Comparison of ENCODE assay signal across 8 cellular contexts in genomic region chr1:151347523-151348246, GRCh38. TPM values are rescaled to one million over a fixed set of nuclear protein-coding genes. Genes with fewer than 3 reads are reported as not detected.
DNase-seq lines count a peak whose midpoint lies in the region; ATAC-seq, FAIRE-seq and TF ChIP-seq lines count a peak whose summit lies in the region.

No MANE protein-coding gene starts in this region.

- H3K4me3 ChIP-seq in OCI-LY1 (ENCODE audit: low read depth, low read length, poor library complexity, severe bottlenecking) = peak overlapping the region; percentile 71

- FAIRE-seq in GM18507 (lab: Jason Lieb, UNC) = peak; percentile 9

- no peaks in the 10 kb centered on the region for H3F3A ChIP-seq in OCI-LY1 (ENCODE audit: insufficient read depth, low read length)

- H3K9ac ChIP-seq in OCI-LY1 (ENCODE audit: low read length) = peak overlapping the region; percentile 75

- H3K27ac ChIP-seq in OCI-LY1 (ENCODE audit: low read depth, low read length, poor library complexity, severe bottlenecking) (peak overlapping the region; percentile 91), epithelial cell of prostate (peak overlapping the region; percentile 36)

- no peaks in the 10 kb centered on the region for H3K9me2 ChIP-seq in OCI-LY1 (ENCODE audit: low read depth, low read length)

- H3K9me3 ChIP-seq in OCI-LY1 (ENCODE audit: low read length) = peaks cover 7% of the 10 kb centered on the region; the same call in 1 of the 2 replicates

- no peak for DNase-seq in GM18507 (ENCODE audit: extremely low spot score, insufficient read length, low read depth)
- no peak for DNase-seq in epithelial cell of prostate (ENCODE audit: low read depth, low spot score)
- peak; percentile 70 for DNase-seq in renal cortical epithelial cell (ENCODE audit: low read depth)
- DNase-seq in NCI-H345 treated with DMSO at 0.1 percent for 48 hours (lab: John Stamatoyannopoulos, UW; ENCODE audit: unreplicated experiment) = no peak
- no peak for DNase-seq in central memory CD4-positive, alpha-beta T cell

- H3K4me2 ChIP-seq in OCI-LY1 (ENCODE audit: low read length) = peak overlapping the region; percentile 72

- H3K36me3 ChIP-seq in OCI-LY1 (ENCODE audit: insufficient read depth, low read length) = peaks cover 34% of the 10 kb centered on the region

- TF ChIP-seq CTCF in OCI-LY1 (IDR thresholded peaks at IDR 0.05; ENCODE audit: low read length) = no peak

- no peaks in the 10 kb centered on the region for H4K20me1 ChIP-seq in OCI-LY1 (ENCODE audit: insufficient read depth, low read length)

- no peak for ATAC-seq in GM21786 (IDR thresholded peaks at IDR 0.05; ENCODE audit: unreplicated experiment)
- no peak for ATAC-seq in GM21619 (IDR thresholded peaks at IDR 0.05; ENCODE audit: unreplicated experiment)

- peaks cover 26% of the 10 kb centered on the region for H3K4me1 ChIP-seq in OCI-LY1 (ENCODE audit: insufficient read depth, low read length, severe bottlenecking)

- peak overlapping the region; percentile 17 for H2AFZ ChIP-seq in OCI-LY1 (ENCODE audit: low read length)

- no peaks in the 10 kb centered on the region for H3K27me3 ChIP-seq in OCI-LY1 (ENCODE audit: insufficient read depth, low read length)

- H3K79me2 ChIP-seq in OCI-LY1 (ENCODE audit: insufficient read depth, low read length) = no peaks in the 10 kb centered on the region

RNA-seq across cellular contexts. Expression of gene RFX5, which starts 0.6 kb away (rescaled TPM):
- 92.2 and 111 TPM in 2 replicates for total RNA-seq in renal cortical epithelial cell

RNA-seq across cellular contexts. Expression of gene PI4KB, which starts 20.5 kb away (rescaled TPM):
- 43.4 and 57.0 TPM in 2 replicates for total RNA-seq in renal cortical epithelial cell

RNA-seq across cellular contexts. Expression of gene SELENBP1, which starts 24.8 kb away (rescaled TPM):
- total RNA-seq in renal cortical epithelial cell = 5.0 and 26.8 TPM in 2 replicates

RNA-seq across cellular contexts. Expression of gene PSMB4, which starts 51.7 kb away (rescaled TPM):
- total RNA-seq in renal cortical epithelial cell = 207 and 403 TPM in 2 replicates
